8 cellular contexts compared by ENCODE assay signal in genomic region chr6:158559895-158560786, GRCh38.
A peak's percentile ranks its signal among the peaks of the same experiment; 100 is the strongest.
DNase-seq lines count a peak whose midpoint lies in the region; ATAC-seq lines count a peak whose summit lies in the region.

TMEM181 (plus strand) TSS chr6:158560091; CDS start chr6:158560225, 134 bp downstream.

- H3K36me3 ChIP-seq in BLaER1 treated with 17β-estradiol and CSF1 and Interleukin-3, amounts not matched to agents 10 nM and 100 nM, result peaks cover 0 to 14% (median 6%) of the 10 kb centered on the region in 11 experiments; a peak in 6 of 22 replicates

- H3K9me3 ChIP-seq in BLaER1 treated with 17β-estradiol and CSF1 and Interleukin-3, amounts not matched to agents 10 nM and 100 nM (replicated peaks in 1 of 11), result no peaks in the 10 kb centered on the region

- H3K27me3 ChIP-seq in BLaER1 treated with 17β-estradiol and CSF1 and Interleukin-3, amounts not matched to agents 10 nM and 100 nM, result no peaks in the 10 kb centered on the region

- H3K4me2 ChIP-seq in BLaER1 treated with 17β-estradiol and CSF1 and Interleukin-3, amounts not matched to agents 10 nM and 100 nM, result peak within 1 kb of the TSS; percentile 87 to 100 (median 98)

- H3K4me1 ChIP-seq in BLaER1 treated with 17β-estradiol and CSF1 and Interleukin-3, amounts not matched to agents 10 nM and 100 nM, result peaks cover 56 to 74% (median 62%) of the 10 kb centered on the region in 10 experiments

- DNase-seq in GM19238 (ENCODE audit: insufficient read length, low spot score) (peak; percentile 79), NCI-H82 (lab: John Stamatoyannopoulos, UW) (peak; percentile 89), medulla oblongata (ENCODE audit: extremely low spot score) (peak; percentile 88)
- DNase-seq in activated CD8-positive, alpha-beta memory T cell treated with anti-CD3 and anti-CD28 coated beads for 1 hour (ENCODE audit: extremely low read depth in 1 of 2, low read depth in 1 of 2), result peak; percentile 56 to 84
- DNase-seq in effector CD4-positive, alpha-beta T cell, result peak; percentile 82
- peak; percentile 75 for DNase-seq in stimulated activated CD8-positive, alpha-beta memory T cell treated with anti-CD3 and anti-CD28 coated beads, Interleukin-12 subunit alpha, Interleukin-12 subunit beta, amount 100 ng/mL, for 1 hour (ENCODE audit: low read depth)

- H3K4me3 ChIP-seq in BLaER1 treated with 17β-estradiol and CSF1 and Interleukin-3, amounts not matched to agents 10 nM and 100 nM, result peak within 1 kb of the TSS; percentile 89 to 99 (median 94)

- H4K20me1 ChIP-seq in BLaER1 treated with 17β-estradiol and CSF1 and Interleukin-3, amounts not matched to agents 10 nM and 100 nM, result peaks cover 39 to 46% (median 45%) of the 10 kb centered on the region in 11 experiments; a peak in 21 of 22 replicates

- peak within 1 kb of the TSS; percentile 96 to 99 (median 97) for H3K9ac ChIP-seq in BLaER1 treated with 17β-estradiol and CSF1 and Interleukin-3, amounts not matched to agents 10 nM and 100 nM

- peak; percentile 76 for ATAC-seq in HG03442 (IDR thresholded peaks at IDR 0.05; ENCODE audit: unreplicated experiment)

- peak within 1 kb of the TSS; percentile 91 to 99 (median 96) for H3K27ac ChIP-seq in BLaER1 treated with 17β-estradiol and CSF1 and Interleukin-3, amounts not matched to agents 10 nM and 100 nM

Comparison
In these comparisons a context has a peak if more than half of its experiments do, and no peak if none do; other contexts are left out.
1. Peak in every context shown above with its lines: DNase-seq, ATAC-seq, H3K4me3 ChIP-seq and H3K27ac ChIP-seq.